ENCODE assay signal across 21 cellular contexts in the genomic region with DNA sequence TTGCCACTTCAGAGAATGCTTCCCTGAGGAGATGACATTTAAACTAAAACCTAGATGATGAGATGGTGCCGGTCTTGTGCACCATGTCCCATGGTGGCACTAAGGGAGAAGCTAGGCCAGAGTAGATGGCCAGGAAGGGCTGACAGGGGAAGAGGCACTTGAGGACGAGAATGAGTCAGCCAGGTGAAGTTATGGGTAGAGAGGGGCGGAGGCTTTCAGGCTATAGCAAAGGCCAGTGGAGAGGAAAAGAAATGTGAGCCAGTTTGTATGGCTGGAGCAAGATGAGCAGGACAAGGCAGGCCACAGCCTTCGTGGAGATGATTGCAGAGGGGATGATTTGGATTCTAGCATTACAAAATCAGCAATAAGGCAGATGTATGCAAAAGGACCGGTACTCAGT. TPM values are rescaled to one million over a fixed set of nuclear protein-coding genes. Genes with fewer than 3 reads are reported as not detected.
"Had no signal": no experiment of that assay in that cellular context is flagged by ENCODE, and none has a peak within 500 bp of the region (broad histone marks: within the 10 kb centered on the region; RNA-seq: fewer than 3 reads in every experiment).

No MANE protein-coding gene starts in this region.

- H3K27ac ChIP-seq: ovary, right lobe of liver, stomach, VCaP had no signal

- H3K36me3 ChIP-seq: ovary, right lobe of liver, stomach had no signal

- H3K27ac Mint-ChIP-seq: activated naive CD8-positive, alpha-beta T cell; activated T-helper 1 cell treated with anti-CD3 and anti-CD28 coated beads, Interleukin-12 subunit alpha, Interleukin-12 subunit beta, Interleukin-2, Interleukin-4 antibody, amounts not matched to agents 30 ng/mL and 10 ng/mL and 1 ng/mL, durations not matched to agents 14 hours and 24 hours and 36 hours; endodermal cell; type B pancreatic cell had no signal

- H3K27me3 ChIP-seq: ovary, right lobe of liver, stomach had no signal

- H3K27me3 Mint-ChIP-seq: activated naive CD8-positive, alpha-beta T cell; naive thymus-derived CD8-positive, alpha-beta T cell; type B pancreatic cell had no signal

- H3K4me3 ChIP-seq: ovary, right lobe of liver, smooth muscle cell, stomach had no signal

- H3K4me1 ChIP-seq: right lobe of liver, stomach had no signal

- H3K4me2 ChIP-seq: smooth muscle cell had no signal

- H3K4me3 Mint-ChIP-seq: activated naive CD8-positive, alpha-beta T cell; activated T-helper 1 cell treated with anti-CD3 and anti-CD28 coated beads, Interleukin-12 subunit alpha, Interleukin-12 subunit beta, Interleukin-2, Interleukin-4 antibody, amounts not matched to agents 30 ng/mL and 10 ng/mL and 1 ng/mL, durations not matched to agents 14 hours and 24 hours and 36 hours; endodermal cell; naive thymus-derived CD8-positive, alpha-beta T cell; type B pancreatic cell had no signal

- H3K9me3 ChIP-seq: ovary, right lobe of liver, stomach had no signal

- H3K4me1 Mint-ChIP-seq: naive thymus-derived CD8-positive, alpha-beta T cell had no signal

- H3K9me3 Mint-ChIP-seq: activated T-helper 1 cell treated with anti-CD3 and anti-CD28 coated beads, Interleukin-12 subunit alpha, Interleukin-12 subunit beta, Interleukin-2, Interleukin-4 antibody, amounts not matched to agents 30 ng/mL and 10 ng/mL and 1 ng/mL, durations not matched to agents 14 hours and 24 hours and 36 hours; naive thymus-derived CD8-positive, alpha-beta T cell; type B pancreatic cell had no signal

- H3K36me3 Mint-ChIP-seq: activated naive CD8-positive, alpha-beta T cell; naive thymus-derived CD8-positive, alpha-beta T cell; type B pancreatic cell had no signal

- ATAC-seq: left lobe of liver; naive thymus-derived CD8-positive, alpha-beta T cell; right lobe of liver had no signal

- DNase-seq: activated CD4-positive, CD25-positive, alpha-beta regulatory T cell treated with anti-CD3 and anti-CD28 coated beads, Interleukin-2, amount 50 U/mL, for 72 hours; activated gamma-delta T cell treated with Interleukin-2 at 50 U/mL for 16 hours; central memory CD4-positive, alpha-beta T cell; endodermal cell; erythroblast; hypothalamus; islet precursor cell; naive thymus-derived CD8-positive, alpha-beta T cell; ovary; right lobe of liver; stimulated activated CD4-positive, alpha-beta T cell treated with anti-CD3 and anti-CD28 coated beads, Interleukin-4, amount 100 ng/mL, for 1 hour; stomach had no signal

RNA-seq across cellular contexts. Expression of a gene that starts 44.7 kb away (rescaled TPM):
- total RNA-seq: activated T-helper 1 cell treated with anti-CD3 and anti-CD28 coated beads, Interleukin-12 subunit alpha, Interleukin-12 subunit beta, Interleukin-2, Interleukin-4 antibody, amounts not matched to agents 30 ng/mL and 10 ng/mL and 1 ng/mL, durations not matched to agents 14 hours and 24 hours and 36 hours; frontal cortex; left lobe of liver; naive thymus-derived CD8-positive, alpha-beta T cell; right lobe of liver; stomach; T-helper 1 cell treated with Interleukin-12 subunit alpha and Interleukin-12 subunit beta and Interleukin-4 antibody, amounts not matched to agents 30 ng/mL and 1 ng/mL, for 36 hours; temporal lobe had no signal
- polyA plus RNA-seq: naive thymus-derived CD8-positive, alpha-beta T cell had no signal
